In genomic region chr7:101479217-101479616, GRCh38 we compare ENCODE assay signal across 7 cellular contexts.
"Had no signal": no experiment of that assay in that cellular context is flagged by ENCODE, and none has a peak within 500 bp of the region (broad histone marks: within the 10 kb centered on the region; RNA-seq: fewer than 3 reads in every experiment).

No MANE protein-coding gene starts in this region.

- H3K9ac ChIP-seq: GM23248 had no signal

- ATAC-seq: HCT116 had no signal

- FAIRE-seq: HTR-8/SVneo had no signal

- H3K36me3 ChIP-seq: HAP-1 had no signal

- H3K27ac ChIP-seq: GM23248 had no signal

- H3K4me3 ChIP-seq: GM23248, HAP-1 had no signal

- H3K4me1 ChIP-seq: HAP-1 had no signal

- H2AFZ ChIP-seq: GM23248 had no signal

- DNase-seq: GM23248, GOT3, H7, KG1 had no signal
